In the genomic region with DNA sequence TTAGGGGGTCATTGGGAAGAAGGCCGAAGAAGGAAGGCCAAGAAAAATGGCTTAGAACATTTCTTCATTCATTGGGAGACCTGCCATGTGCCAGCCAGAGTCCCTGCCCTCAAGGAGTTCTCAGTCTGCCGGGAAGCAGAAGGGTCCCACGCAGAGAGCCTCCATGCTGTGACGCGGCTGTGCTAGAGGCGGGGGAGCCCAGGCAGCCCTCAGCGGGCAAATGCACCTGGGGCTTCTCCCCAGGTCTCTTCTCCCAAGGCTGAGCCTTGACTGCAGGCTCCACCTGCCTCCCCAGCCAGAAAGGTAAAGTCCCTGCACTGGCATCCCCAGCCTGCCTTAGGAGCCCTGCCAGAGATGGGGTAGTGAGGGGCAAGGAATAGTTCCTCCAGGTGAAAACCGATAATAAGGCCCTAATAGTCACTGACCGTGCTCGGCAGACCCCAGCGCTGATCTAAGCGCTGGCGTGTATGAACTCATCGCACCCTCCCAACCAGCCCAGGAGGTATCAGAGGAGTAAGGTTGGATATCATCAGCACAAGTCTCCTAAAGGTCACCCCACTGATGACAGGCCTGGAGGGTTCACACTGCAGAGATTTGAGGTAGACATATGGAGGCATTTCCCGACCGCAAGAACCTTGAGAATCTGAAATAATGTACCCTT, we compare ENCODE assay signal across 9 cellular contexts. TPM values are rescaled to one million over a fixed set of nuclear protein-coding genes. Genes with fewer than 3 reads are reported as not detected.
DNase-seq lines count a peak whose midpoint lies in the region; ATAC-seq and TF ChIP-seq lines count a peak whose summit lies in the region.
"Had no signal": no experiment of that assay in that cellular context is flagged by ENCODE, and none has a peak within 500 bp of the region (broad histone marks: within the 10 kb centered on the region; RNA-seq: fewer than 3 reads in every experiment).

No MANE protein-coding gene starts in this region.

- TF ChIP-seq POLR2A in transverse colon (IDR thresholded peaks at IDR 0.05) = no peak

- TF ChIP-seq CTCF in brain microvascular endothelial cell (IDR thresholded peaks at IDR 0.05; ENCODE audit: low read depth, low read length, missing control alignments) (no peak), transverse colon (IDR thresholded peaks at IDR 0.05) (no peak)

- H3K4me1 ChIP-seq in transverse colon = peaks cover 6 to 16% (median 12%) of the 10 kb centered on the region in 4 donors

- ATAC-seq in activated CD8-positive, alpha-beta memory T cell treated with anti-CD3 and anti-CD28 coated beads, Interleukin-2, amount 10 ng/mL, durations not matched to agents 7 days and 5 days = no peak
- peak; percentile 10 for ATAC-seq in memory B cell (ENCODE audit: low read depth)
- no peak for ATAC-seq in GM21723 (IDR thresholded peaks at IDR 0.05; ENCODE audit: unreplicated experiment)
- no peak for ATAC-seq in GM19035 (IDR thresholded peaks at IDR 0.05; ENCODE audit: unreplicated experiment)

- H3K4me3 ChIP-seq in brain microvascular endothelial cell (ENCODE audit: low read depth, low read length) (peak overlapping the region; percentile 69), transverse colon (peak overlapping the region; percentile 35 to 68 (median 54))

- peaks cover 56% of the 10 kb centered on the region for H3K27me3 Mint-ChIP-seq in activated CD8-positive, alpha-beta memory T cell treated with anti-CD3 and anti-CD28 coated beads, Interleukin-2, amount 10 ng/mL, durations not matched to agents 7 days and 5 days
- H3K27me3 Mint-ChIP-seq in memory B cell = peaks cover 20% of the 10 kb centered on the region

- no peak overlapping the region for H3K27ac ChIP-seq in brain microvascular endothelial cell
- H3K27ac ChIP-seq in transverse colon = peak overlapping the region; percentile 74 to 90 (median 83)

- no peak for TF ChIP-seq EP300 in transverse colon (IDR thresholded peaks at IDR 0.05; ENCODE audit: low read depth)

- no peaks in the 10 kb centered on the region for H3K9me3 ChIP-seq in transverse colon

- no peaks in the 10 kb centered on the region for H3K36me3 Mint-ChIP-seq in activated CD8-positive, alpha-beta memory T cell treated with anti-CD3 and anti-CD28 coated beads, Interleukin-2, amount 10 ng/mL, durations not matched to agents 7 days and 5 days
- no peaks in the 10 kb centered on the region for H3K36me3 Mint-ChIP-seq in memory B cell

- in situ Hi-C loops in brain microvascular endothelial cell (cut with HindIII; ENCODE audit: low pct_ligation_motif_present, low sequenced_read_pairs) = no loop called here
- in situ Hi-C loops in transverse colon (cut with MboI; ENCODE audit: low pct_ligation_motif_present in 1 of 4, low pct_unique_long_range_greater_than_20kb in 1 of 4, low sequenced_read_pairs in 3 of 4) = no loop called here

- H3K27me3 ChIP-seq in brain microvascular endothelial cell (replicated peaks) (no peaks in the 10 kb centered on the region), transverse colon (no peaks in the 10 kb centered on the region)

- H3K9me3 Mint-ChIP-seq in activated CD8-positive, alpha-beta memory T cell treated with anti-CD3 and anti-CD28 coated beads, Interleukin-2, amount 10 ng/mL, durations not matched to agents 7 days and 5 days (ENCODE audit: low read depth) = no peaks in the 10 kb centered on the region
- H3K9me3 Mint-ChIP-seq in memory B cell = no peaks in the 10 kb centered on the region

- H3K36me3 ChIP-seq in brain microvascular endothelial cell (replicated peaks) = no peaks in the 10 kb centered on the region
- no peaks in the 10 kb centered on the region for H3K36me3 ChIP-seq in transverse colon

- WGBS in transverse colon (ENCODE audit: low coverage in 1 of 2), 2 donors = 79% methylated on average over 16 of the region's 16 CpGs; no CpG with 5 or more reads in 1 of the 2 donors

- H3K4me1 Mint-ChIP-seq in activated CD8-positive, alpha-beta memory T cell treated with anti-CD3 and anti-CD28 coated beads, Interleukin-2, amount 10 ng/mL, durations not matched to agents 7 days and 5 days = peaks cover 14% of the 10 kb centered on the region
- H3K4me1 Mint-ChIP-seq in memory B cell = peaks cover 7% of the 10 kb centered on the region

- H3K27ac Mint-ChIP-seq in activated CD8-positive, alpha-beta memory T cell treated with anti-CD3 and anti-CD28 coated beads, Interleukin-2, amount 10 ng/mL, durations not matched to agents 7 days and 5 days = peak overlapping the region; percentile 39
- no peak overlapping the region for H3K27ac Mint-ChIP-seq in memory B cell

- peak overlapping the region; percentile 81 for H3K4me3 Mint-ChIP-seq in activated CD8-positive, alpha-beta memory T cell treated with anti-CD3 and anti-CD28 coated beads, Interleukin-2, amount 10 ng/mL, durations not matched to agents 7 days and 5 days
- peak overlapping the region; percentile 89 for H3K4me3 Mint-ChIP-seq in memory B cell

- intact Hi-C loops in transverse colon (cut with DNase I; ENCODE audit: low total_unique reads) = no loop called here

- CTCF ChIA-PET in activated CD8-positive, alpha-beta memory T cell treated with anti-CD3 and anti-CD28 coated beads, Interleukin-2, amount 10 ng/mL, durations not matched to agents 7 days and 5 days (lab: Charles Lee) = interaction anchor here (1.7 kb wide), 1 partner anchor 20 kb away, joined by 9 read pairs; no protein-coding TSS in a partner anchor

- DNase-seq in activated CD8-positive, alpha-beta memory T cell treated with anti-CD3 and anti-CD28 coated beads, Interleukin-2, amount 10 ng/mL, durations not matched to agents 7 days and 5 days = no peak
- DNase-seq in activated CD8-positive, alpha-beta memory T cell treated with anti-CD3 and anti-CD28 coated beads, Interleukin-2, amount 50 U/mL, for 48 hours = no peak
- DNase-seq in brain microvascular endothelial cell (no peak), memory B cell (ENCODE audit: low spot score in 2 of 2) (no peak), transverse colon (no peak), NAMALWA (ENCODE audit: low spot score) (no peak)

RNA-seq across cellular contexts. Expression of a gene that starts 6.0 kb away (rescaled TPM):
- under 1 TPM; 0.32 to 0.47 TPM for total RNA-seq in activated CD8-positive, alpha-beta memory T cell treated with anti-CD3 and anti-CD28 coated beads, Interleukin-2, amount 10 ng/mL, durations not matched to agents 7 days and 5 days
- 1 to 10 TPM; 2.0 to 5.6 (median 3.6) TPM for total RNA-seq in transverse colon

RNA-seq across cellular contexts. Expression of a gene that starts 8.9 kb away (rescaled TPM):
- not detected for total RNA-seq in activated CD8-positive, alpha-beta memory T cell treated with anti-CD3 and anti-CD28 coated beads, Interleukin-2, amount 10 ng/mL, durations not matched to agents 7 days and 5 days
- total RNA-seq in transverse colon = 100 to 1,000 TPM in 1 of 4 donors, 10 to 100 TPM in 3; 30.2 to 221 (median 50.7) TPM

RNA-seq across cellular contexts. Expression of a gene that starts 31.0 kb away (rescaled TPM):
- 10 to 100 TPM; 45.9 to 53.1 TPM for total RNA-seq in activated CD8-positive, alpha-beta memory T cell treated with anti-CD3 and anti-CD28 coated beads, Interleukin-2, amount 10 ng/mL, durations not matched to agents 7 days and 5 days
- 10 to 100 TPM in 2 of 4 donors, under 1 TPM in 1, not detected in 1; 1.00 to 41.3 (median 37.4) TPM for total RNA-seq in transverse colon

RNA-seq across cellular contexts. Expression of a gene that starts 45.8 kb away (rescaled TPM):
- not detected for total RNA-seq in activated CD8-positive, alpha-beta memory T cell treated with anti-CD3 and anti-CD28 coated beads, Interleukin-2, amount 10 ng/mL, durations not matched to agents 7 days and 5 days
- 1 to 10 TPM in 2 of 4 donors, not detected in 2; 1.6 to 3.8 TPM for total RNA-seq in transverse colon
- total RNA-seq: myocyte had no signal

RNA-seq across cellular contexts. Expression of a gene that starts 57.4 kb away (rescaled TPM):
- not detected for total RNA-seq in activated CD8-positive, alpha-beta memory T cell treated with anti-CD3 and anti-CD28 coated beads, Interleukin-2, amount 10 ng/mL, durations not matched to agents 7 days and 5 days
- total RNA-seq in transverse colon = 10 to 100 TPM in 3 of 4 donors, 1 to 10 TPM in 1; 3.4 to 99.1 (median 62.6) TPM
- total RNA-seq: myocyte had no signal

Comparison
In these comparisons a context has a peak if more than half of its experiments do, and no peak if none do; other contexts are left out.
1. RNA of a gene that starts 8.9 kb away (total RNA-seq): 30.2 to 221 TPM in transverse colon; not detected in activated CD8-positive, alpha-beta memory T cell treated with anti-CD3 and anti-CD28 coated beads, Interleukin-2, amount 10 ng/mL, durations not matched to agents 7 days and 5 days; every median in the first group is over 10 times any median in the second.